1 cellular context compared by ENCODE assay signal in the genomic region with DNA sequence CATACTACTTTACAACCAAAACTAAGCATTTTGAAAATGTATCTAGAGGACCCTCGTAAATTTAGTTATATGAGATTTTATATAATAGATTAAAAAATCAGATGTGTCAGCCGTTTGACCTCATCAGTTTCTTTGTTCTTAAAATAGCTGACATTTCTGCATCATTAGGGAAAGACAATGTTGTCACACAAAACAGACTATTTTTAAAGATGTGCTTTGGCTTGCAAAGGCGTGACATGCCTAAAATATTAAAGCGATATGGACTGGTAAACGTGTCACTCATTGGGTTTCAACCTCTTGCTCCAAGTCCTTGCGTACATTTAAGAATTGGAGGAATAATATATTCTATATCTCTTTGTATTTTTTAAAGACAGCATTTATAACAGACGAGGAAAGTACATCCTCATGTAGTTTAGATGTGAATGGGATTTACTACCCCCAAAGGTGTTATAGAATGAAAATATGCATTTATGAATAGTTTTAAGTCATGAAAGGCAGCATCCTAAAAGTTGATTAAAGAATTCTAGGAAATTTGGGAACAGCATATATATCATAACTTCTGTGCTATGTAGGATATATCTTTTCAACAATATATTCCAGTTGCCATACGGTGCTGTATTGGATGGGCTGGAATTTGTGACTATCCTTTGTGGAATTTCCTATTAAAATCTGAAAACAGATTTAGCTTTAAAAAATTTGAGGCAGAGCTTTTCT.
A peak's percentile ranks its signal among the peaks of the same experiment; 100 is the strongest.
TF ChIP-seq lines count a peak whose summit lies in the region.

No MANE protein-coding gene starts in this region.

TF ChIP-seq in K562, 482 proteins besides CTCF, POLR2A, EP300 and RAD21 (continued from another document):
- TF ChIP-seq, protein P1, sequence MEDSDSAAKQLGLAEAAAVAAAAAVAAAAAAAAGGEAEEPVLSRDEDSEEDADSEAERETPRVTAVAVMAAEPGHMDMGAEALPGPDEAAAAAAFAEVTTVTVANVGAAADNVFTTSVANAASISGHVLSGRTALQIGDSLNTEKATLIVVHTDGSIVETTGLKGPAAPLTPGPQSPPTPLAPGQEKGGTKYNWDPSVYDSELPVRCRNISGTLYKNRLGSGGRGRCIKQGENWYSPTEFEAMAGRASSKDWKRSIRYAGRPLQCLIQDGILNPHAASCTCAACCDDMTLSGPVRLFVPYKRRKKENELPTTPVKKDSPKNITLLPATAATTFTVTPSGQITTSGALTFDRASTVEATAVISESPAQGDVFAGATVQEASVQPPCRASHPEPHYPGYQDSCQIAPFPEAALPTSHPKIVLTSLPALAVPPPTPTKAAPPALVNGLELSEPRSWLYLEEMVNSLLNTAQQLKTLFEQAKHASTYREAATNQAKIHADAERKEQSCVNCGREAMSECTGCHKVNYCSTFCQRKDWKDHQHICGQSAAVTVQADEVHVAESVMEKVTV (CRISPR knock-in tag; IDR thresholded peaks at IDR 0.05): no peak
- TF ChIP-seq MECOM (CRISPR knock-in tag; IDR thresholded peaks at IDR 0.05) (no peak), LCOR (CRISPR knock-in tag; IDR thresholded peaks at IDR 0.05) (no peak), CXXC5 (CRISPR knock-in tag; IDR thresholded peaks at IDR 0.05) (no peak), JUNB (CRISPR knock-in tag; conservative IDR thresholded peaks at IDR 0.05) (no peak), CBX1 (IDR thresholded peaks at IDR 0.05; ENCODE audit: low read depth) (no peak), NFRKB (IDR thresholded peaks at IDR 0.05; ENCODE audit: low read depth) (no peak), SMC3 (conservative IDR thresholded peaks at IDR 0.05; ENCODE audit: insufficient read depth, low read depth, low read length) (no peak), BMI1 (IDR thresholded peaks at IDR 0.05; ENCODE audit: low read length) (no peak), MYNN (IDR thresholded peaks at IDR 0.05) (0 out of 2 replicates have a peak, but pooled peaks have one; percentile 53), MYNN (CRISPR knock-in tag; IDR thresholded peaks at IDR 0.05) (no peak), HOXB6 (CRISPR knock-in tag; IDR thresholded peaks at IDR 0.05; ENCODE audit: borderline replicate concordance) (no peak), FOXA3 (CRISPR knock-in tag; conservative IDR thresholded peaks at IDR 0.05 in 1 of 2, IDR thresholded peaks at IDR 0.05 in 1 of 2) (no peak), ZBTB1 (CRISPR knock-in tag; IDR thresholded peaks at IDR 0.05; ENCODE audit: borderline replicate concordance, low read depth) (no peak), NEUROD1 (IDR thresholded peaks at IDR 0.05; ENCODE audit: borderline replicate concordance, low read depth, low read length, partially characterized antibody) (no peak), DMBX1 (CRISPR knock-in tag; IDR thresholded peaks at IDR 0.05; ENCODE audit: borderline replicate concordance) (no peak), SRF (CRISPR knock-in tag; IDR thresholded peaks at IDR 0.05) (no peak), MED1 (CRISPR knock-in tag; IDR thresholded peaks at IDR 0.05; ENCODE audit: borderline replicate concordance) (no peak), ELF4 (CRISPR knock-in tag; IDR thresholded peaks at IDR 0.05) (0 out of 2 replicates have a peak, but pooled peaks have one; percentile 16), E2F6 (IDR thresholded peaks at IDR 0.05; ENCODE audit: borderline replicate concordance in 1 of 2, extremely low read depth in 1 of 2, insufficient read depth in 1 of 2, insufficient read length in 1 of 2, low read depth in 1 of 2, low read length in 1 of 2, poor library complexity in 1 of 2, severe bottlenecking in 1 of 2) (no peak), BDP1 (IDR thresholded peaks at IDR 0.05; ENCODE audit: insufficient read depth, insufficient read length) (no peak), HNRNPUL1 (IDR thresholded peaks at IDR 0.05; ENCODE audit: low read length) (no peak), ESRRB (CRISPR knock-in tag; IDR thresholded peaks at IDR 0.05; ENCODE audit: borderline replicate concordance) (peak; percentile 30; the same call in 1 of the 2 replicates), TEAD2 (tag; IDR thresholded peaks at IDR 0.05) (no peak), SUPT5H (IDR thresholded peaks at IDR 0.05) (peak; percentile 55), MEF2D (tag; conservative IDR thresholded peaks at IDR 0.05; ENCODE audit: low read depth) (no peak), ZNF512 (tag; IDR thresholded peaks at IDR 0.05) (no peak), ZKSCAN3 (CRISPR knock-in tag; IDR thresholded peaks at IDR 0.05) (no peak), MTA3 (IDR thresholded peaks at IDR 0.05; ENCODE audit: borderline replicate concordance) (no peak), TRIM28 (IDR thresholded peaks at IDR 0.05) (no peak), MBD2 (IDR thresholded peaks at IDR 0.05; ENCODE audit: borderline replicate concordance, low read depth) (no peak), POLR2AphosphoS2 (IDR thresholded peaks at IDR 0.05; ENCODE audit: low read length) (peak; percentile 19; the same call in 1 of the 2 replicates)
- TF ChIP-seq, protein P2, sequence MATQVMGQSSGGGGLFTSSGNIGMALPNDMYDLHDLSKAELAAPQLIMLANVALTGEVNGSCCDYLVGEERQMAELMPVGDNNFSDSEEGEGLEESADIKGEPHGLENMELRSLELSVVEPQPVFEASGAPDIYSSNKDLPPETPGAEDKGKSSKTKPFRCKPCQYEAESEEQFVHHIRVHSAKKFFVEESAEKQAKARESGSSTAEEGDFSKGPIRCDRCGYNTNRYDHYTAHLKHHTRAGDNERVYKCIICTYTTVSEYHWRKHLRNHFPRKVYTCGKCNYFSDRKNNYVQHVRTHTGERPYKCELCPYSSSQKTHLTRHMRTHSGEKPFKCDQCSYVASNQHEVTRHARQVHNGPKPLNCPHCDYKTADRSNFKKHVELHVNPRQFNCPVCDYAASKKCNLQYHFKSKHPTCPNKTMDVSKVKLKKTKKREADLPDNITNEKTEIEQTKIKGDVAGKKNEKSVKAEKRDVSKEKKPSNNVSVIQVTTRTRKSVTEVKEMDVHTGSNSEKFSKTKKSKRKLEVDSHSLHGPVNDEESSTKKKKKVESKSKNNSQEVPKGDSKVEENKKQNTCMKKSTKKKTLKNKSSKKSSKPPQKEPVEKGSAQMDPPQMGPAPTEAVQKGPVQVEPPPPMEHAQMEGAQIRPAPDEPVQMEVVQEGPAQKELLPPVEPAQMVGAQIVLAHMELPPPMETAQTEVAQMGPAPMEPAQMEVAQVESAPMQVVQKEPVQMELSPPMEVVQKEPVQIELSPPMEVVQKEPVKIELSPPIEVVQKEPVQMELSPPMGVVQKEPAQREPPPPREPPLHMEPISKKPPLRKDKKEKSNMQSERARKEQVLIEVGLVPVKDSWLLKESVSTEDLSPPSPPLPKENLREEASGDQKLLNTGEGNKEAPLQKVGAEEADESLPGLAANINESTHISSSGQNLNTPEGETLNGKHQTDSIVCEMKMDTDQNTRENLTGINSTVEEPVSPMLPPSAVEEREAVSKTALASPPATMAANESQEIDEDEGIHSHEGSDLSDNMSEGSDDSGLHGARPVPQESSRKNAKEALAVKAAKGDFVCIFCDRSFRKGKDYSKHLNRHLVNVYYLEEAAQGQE (CRISPR knock-in tag; IDR thresholded peaks at IDR 0.05; ENCODE audit: low read depth): no peak
- TF ChIP-seq, protein P3, sequence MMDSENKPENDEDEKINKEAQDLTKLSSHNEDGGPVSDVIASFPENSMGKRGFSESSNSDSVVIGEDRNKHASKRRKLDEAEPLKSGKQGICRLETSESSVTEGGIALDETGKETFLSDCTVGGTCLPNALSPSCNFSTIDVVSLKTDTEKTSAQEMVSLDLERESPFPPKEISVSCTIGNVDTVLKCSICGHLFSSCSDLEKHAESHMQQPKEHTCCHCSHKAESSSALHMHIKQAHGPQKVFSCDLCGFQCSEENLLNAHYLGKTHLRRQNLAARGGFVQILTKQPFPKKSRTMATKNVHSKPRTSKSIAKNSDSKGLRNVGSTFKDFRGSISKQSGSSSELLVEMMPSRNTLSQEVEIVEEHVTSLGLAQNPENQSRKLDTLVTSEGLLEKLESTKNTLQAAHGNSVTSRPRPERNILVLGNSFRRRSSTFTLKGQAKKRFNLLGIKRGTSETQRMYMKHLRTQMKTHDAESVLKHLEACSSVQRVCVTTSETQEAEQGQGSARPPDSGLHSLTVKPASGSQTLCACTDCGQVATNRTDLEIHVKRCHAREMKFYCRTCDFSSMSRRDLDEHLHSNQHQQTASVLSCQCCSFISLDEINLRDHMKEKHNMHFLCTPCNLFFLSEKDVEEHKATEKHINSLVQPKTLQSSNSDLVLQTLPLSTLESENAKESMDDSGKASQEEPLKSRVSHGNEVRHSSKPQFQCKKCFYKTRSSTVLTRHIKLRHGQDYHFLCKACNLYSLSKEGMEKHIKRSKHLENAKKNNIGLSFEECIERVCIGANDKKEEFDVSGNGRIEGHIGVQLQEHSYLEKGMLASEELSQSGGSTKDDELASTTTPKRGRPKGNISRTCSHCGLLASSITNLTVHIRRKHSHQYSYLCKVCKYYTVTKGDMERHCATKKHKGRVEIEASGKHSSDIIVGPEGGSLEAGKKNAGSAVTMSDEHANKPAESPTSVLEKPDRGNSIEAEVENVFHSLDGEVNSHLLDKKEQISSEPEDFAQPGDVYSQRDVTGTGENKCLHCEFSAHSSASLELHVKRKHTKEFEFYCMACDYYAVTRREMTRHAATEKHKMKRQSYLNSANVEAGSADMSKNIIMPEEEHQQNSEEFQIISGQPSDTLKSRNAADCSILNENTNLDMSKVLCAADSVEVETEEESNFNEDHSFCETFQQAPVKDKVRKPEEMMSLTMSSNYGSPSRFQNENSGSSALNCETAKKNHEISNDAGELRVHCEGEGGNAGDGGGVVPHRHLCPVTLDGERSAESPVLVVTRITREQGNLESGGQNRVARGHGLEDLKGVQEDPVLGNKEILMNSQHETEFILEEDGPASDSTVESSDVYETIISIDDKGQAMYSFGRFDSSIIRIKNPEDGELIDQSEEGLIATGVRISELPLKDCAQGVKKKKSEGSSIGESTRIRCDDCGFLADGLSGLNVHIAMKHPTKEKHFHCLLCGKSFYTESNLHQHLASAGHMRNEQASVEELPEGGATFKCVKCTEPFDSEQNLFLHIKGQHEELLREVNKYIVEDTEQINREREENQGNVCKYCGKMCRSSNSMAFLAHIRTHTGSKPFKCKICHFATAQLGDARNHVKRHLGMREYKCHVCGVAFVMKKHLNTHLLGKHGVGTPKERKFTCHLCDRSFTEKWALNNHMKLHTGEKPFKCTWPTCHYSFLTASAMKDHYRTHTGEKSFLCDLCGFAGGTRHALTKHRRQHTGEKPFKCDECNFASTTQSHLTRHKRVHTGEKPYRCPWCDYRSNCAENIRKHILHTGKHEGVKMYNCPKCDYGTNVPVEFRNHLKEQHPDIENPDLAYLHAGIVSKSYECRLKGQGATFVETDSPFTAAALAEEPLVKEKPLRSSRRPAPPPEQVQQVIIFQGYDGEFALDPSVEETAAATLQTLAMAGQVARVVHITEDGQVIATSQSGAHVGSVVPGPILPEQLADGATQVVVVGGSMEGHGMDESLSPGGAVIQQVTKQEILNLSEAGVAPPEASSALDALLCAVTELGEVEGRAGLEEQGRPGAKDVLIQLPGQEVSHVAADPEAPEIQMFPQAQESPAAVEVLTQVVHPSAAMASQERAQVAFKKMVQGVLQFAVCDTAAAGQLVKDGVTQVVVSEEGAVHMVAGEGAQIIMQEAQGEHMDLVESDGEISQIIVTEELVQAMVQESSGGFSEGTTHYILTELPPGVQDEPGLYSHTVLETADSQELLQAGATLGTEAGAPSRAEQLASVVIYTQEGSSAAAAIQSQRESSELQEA (IDR thresholded peaks at IDR 0.05; ENCODE audit: low read depth): no peak
- TF ChIP-seq, protein P4, sequence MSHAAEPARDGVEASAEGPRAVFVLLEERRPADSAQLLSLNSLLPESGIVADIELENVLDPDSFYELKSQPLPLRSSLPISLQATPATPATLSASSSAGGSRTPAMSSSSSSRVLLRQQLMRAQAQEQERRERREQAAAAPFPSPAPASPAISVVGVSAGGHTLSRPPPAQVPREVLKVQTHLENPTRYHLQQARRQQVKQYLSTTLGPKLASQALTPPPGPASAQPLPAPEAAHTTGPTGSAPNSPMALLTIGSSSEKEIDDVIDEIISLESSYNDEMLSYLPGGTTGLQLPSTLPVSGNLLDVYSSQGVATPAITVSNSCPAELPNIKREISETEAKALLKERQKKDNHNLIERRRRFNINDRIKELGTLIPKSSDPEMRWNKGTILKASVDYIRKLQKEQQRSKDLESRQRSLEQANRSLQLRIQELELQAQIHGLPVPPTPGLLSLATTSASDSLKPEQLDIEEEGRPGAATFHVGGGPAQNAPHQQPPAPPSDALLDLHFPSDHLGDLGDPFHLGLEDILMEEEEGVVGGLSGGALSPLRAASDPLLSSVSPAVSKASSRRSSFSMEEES (CRISPR knock-in tag; IDR thresholded peaks at IDR 0.05): no peak; the same call in 1 of the 2 replicates
TF ChIP-seq in K562: peak in this region for 12.
